ENCODE assay signal across 8 cellular contexts in the genomic region with DNA sequence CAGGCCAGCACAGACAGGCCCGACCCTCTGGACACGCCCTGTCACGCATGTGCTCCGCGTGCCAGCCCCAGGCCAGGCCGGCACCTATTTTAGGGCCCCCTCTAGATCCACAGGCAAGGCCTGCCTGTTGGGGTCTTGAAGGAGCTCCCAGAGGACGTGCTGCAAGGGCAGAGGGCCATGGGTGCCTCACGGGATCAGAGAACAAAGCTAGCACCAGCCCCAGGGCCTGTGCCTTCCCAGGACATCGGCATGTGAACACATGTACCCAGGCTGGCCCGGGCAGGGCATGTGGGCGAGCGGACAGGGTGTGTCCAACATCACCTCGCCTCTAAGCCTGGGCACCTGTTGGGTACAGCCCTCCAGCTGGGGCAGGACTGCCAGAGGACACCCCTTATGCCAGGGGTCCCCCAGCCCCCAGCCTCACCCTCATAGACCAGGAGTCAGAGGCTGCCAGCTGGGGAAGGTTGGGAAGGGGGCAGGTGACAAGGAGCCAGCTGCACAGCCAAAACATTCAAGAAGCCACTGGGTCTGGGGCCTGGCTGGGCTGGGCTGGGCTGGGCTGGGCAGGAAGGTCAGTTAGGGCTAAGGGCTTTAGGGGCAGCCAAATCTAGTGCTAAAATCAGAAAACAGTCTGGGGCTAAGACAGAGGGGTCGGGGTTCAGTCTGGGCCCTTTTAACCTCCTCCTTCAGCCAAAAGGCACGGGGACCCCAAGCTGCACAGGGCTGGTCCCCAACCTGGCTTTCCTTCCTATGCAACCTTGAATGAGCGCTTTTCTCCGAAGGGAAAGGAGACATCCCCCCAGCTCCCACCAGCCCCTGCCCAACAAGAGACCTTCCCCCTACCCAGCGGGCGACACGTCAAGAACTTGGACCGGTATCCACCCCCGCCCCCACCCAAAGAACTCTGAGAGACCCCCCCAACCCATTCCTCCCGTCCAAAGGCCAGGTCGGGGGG. TPM values are rescaled to one million over a fixed set of nuclear protein-coding genes. Genes with fewer than 3 reads are reported as not detected.
DNase-seq lines count a peak whose midpoint lies in the region; ATAC-seq and TF ChIP-seq lines count a peak whose summit lies in the region.

No MANE protein-coding gene starts in this region.

- peaks cover 33% of the 10 kb centered on the region for H3K36me3 Mint-ChIP-seq in activated naive CD4-positive, alpha-beta T cell treated with anti-CD3 and anti-CD28 coated beads, Interleukin-2, amount 10 ng/mL, durations not matched to agents 7 days and 5 days

- H3K4me2 ChIP-seq in KMS-11: peak overlapping the region; percentile 63

- H3K27ac ChIP-seq in KMS-11: peak overlapping the region; percentile 68

- peak overlapping the region; percentile 92 for H3K4me3 ChIP-seq in AG09309 (ENCODE audit: control insufficient read depth, low read depth, low read length)
- H3K4me3 ChIP-seq in KMS-11 (IDR thresholded peaks at IDR 0.05; ENCODE audit: insufficient read depth, low read depth, low read length): no peak overlapping the region
- H3K4me3 ChIP-seq in retinal pigment epithelial cell (ENCODE audit: low read length): peak overlapping the region; percentile 86

- H3K4me1 Mint-ChIP-seq in activated naive CD4-positive, alpha-beta T cell treated with anti-CD3 and anti-CD28 coated beads, Interleukin-2, amount 10 ng/mL, durations not matched to agents 7 days and 5 days: peaks cover 78% of the 10 kb centered on the region

- peak overlapping the region; percentile 77 for H3K9ac ChIP-seq in KMS-11

- TF ChIP-seq CTCF in AG09309 (IDR thresholded peaks at IDR 0.05; ENCODE audit: control insufficient read depth, insufficient read depth, low read depth, low read length, missing control alignments) (no peak), KMS-11 (conservative IDR thresholded peaks at IDR 0.05; ENCODE audit: low read depth, low read length) (no peak), retinal pigment epithelial cell (conservative IDR thresholded peaks at IDR 0.05; ENCODE audit: low read depth, low read length) (no peak)

- H3K79me2 ChIP-seq in KMS-11 (ENCODE audit: insufficient read depth, low read depth): peaks cover 34% of the 10 kb centered on the region

- H3K27ac Mint-ChIP-seq in activated naive CD4-positive, alpha-beta T cell treated with anti-CD3 and anti-CD28 coated beads, Interleukin-2, amount 10 ng/mL, durations not matched to agents 7 days and 5 days: peak overlapping the region; percentile 97

- no peaks in the 10 kb centered on the region for H3K36me3 ChIP-seq in KMS-11 (ENCODE audit: insufficient read depth)

- no peaks in the 10 kb centered on the region for H3K9me3 Mint-ChIP-seq in activated naive CD4-positive, alpha-beta T cell treated with anti-CD3 and anti-CD28 coated beads, Interleukin-2, amount 10 ng/mL, durations not matched to agents 7 days and 5 days

- no peak for ATAC-seq in HG02678 (IDR thresholded peaks at IDR 0.05; ENCODE audit: unreplicated experiment)

- no peak overlapping the region for H2AFZ ChIP-seq in KMS-11 (ENCODE audit: low read depth)

- peaks cover 46% of the 10 kb centered on the region for H3K4me1 ChIP-seq in KMS-11 (ENCODE audit: low read depth, poor library complexity, severe bottlenecking)

- DNase-seq in AG09309 (ENCODE audit: low read depth) (no peak), cardiac septum (ENCODE audit: low spot score) (peak; percentile 86), retinal pigment epithelial cell (ENCODE audit: low read depth) (no peak), NCI-H446 (lab: John Stamatoyannopoulos, UW) (no peak), DMS114 treated with DMSO at 0.1 percent for 48 hours (lab: John Stamatoyannopoulos, UW; ENCODE audit: unreplicated experiment) (no peak)
- peak; percentile 43 for DNase-seq in activated naive CD4-positive, alpha-beta T cell treated with anti-CD3 and anti-CD28 coated beads, Interleukin-2, amount 10 ng/mL, durations not matched to agents 7 days and 5 days

- CTCF ChIA-PET in activated naive CD4-positive, alpha-beta T cell treated with anti-CD3 and anti-CD28 coated beads, Interleukin-2, amount 10 ng/mL, durations not matched to agents 7 days and 5 days (lab: Charles Lee): no interaction called here

- intact Hi-C loops in cardiac septum (cut with DNase I): loop anchor here (5.0 to 10.0 kb wide), 3 partner anchors 679 to 1047 kb away; a partner anchor contains a TSS

- no peaks in the 10 kb centered on the region for H4K20me1 ChIP-seq in KMS-11 (ENCODE audit: insufficient read depth)

- H3K27me3 ChIP-seq in KMS-11 (ENCODE audit: insufficient read depth, low read depth): no peaks in the 10 kb centered on the region

- H3K27me3 Mint-ChIP-seq in activated naive CD4-positive, alpha-beta T cell treated with anti-CD3 and anti-CD28 coated beads, Interleukin-2, amount 10 ng/mL, durations not matched to agents 7 days and 5 days: no peaks in the 10 kb centered on the region

- peak overlapping the region; percentile 93 for H3K4me3 Mint-ChIP-seq in activated naive CD4-positive, alpha-beta T cell treated with anti-CD3 and anti-CD28 coated beads, Interleukin-2, amount 10 ng/mL, durations not matched to agents 7 days and 5 days

RNA-seq across cellular contexts. Expression of a gene that starts 35.3 kb away (rescaled TPM):
- total RNA-seq in cardiac septum: 0.78 TPM

RNA-seq across cellular contexts. Expression of a gene that starts 46.4 kb away (rescaled TPM):
- 3.9 TPM for total RNA-seq in cardiac septum

Comparison
In these comparisons a context has a peak if more than half of its experiments do, and no peak if none do; other contexts are left out.
1. DNase-seq: peak in activated naive CD4-positive, alpha-beta T cell treated with anti-CD3 and anti-CD28 coated beads, Interleukin-2, amount 10 ng/mL, durations not matched to agents 7 days and 5 days (single experiment) and cardiac septum (single experiment); none in AG09309 (single experiment), retinal pigment epithelial cell (single experiment), NCI-H446 (0 of 2) and DMS114 treated with DMSO at 0.1 percent for 48 hours (single experiment).